Comparison of ENCODE assay signal across 8 cellular contexts in the genomic region with DNA sequence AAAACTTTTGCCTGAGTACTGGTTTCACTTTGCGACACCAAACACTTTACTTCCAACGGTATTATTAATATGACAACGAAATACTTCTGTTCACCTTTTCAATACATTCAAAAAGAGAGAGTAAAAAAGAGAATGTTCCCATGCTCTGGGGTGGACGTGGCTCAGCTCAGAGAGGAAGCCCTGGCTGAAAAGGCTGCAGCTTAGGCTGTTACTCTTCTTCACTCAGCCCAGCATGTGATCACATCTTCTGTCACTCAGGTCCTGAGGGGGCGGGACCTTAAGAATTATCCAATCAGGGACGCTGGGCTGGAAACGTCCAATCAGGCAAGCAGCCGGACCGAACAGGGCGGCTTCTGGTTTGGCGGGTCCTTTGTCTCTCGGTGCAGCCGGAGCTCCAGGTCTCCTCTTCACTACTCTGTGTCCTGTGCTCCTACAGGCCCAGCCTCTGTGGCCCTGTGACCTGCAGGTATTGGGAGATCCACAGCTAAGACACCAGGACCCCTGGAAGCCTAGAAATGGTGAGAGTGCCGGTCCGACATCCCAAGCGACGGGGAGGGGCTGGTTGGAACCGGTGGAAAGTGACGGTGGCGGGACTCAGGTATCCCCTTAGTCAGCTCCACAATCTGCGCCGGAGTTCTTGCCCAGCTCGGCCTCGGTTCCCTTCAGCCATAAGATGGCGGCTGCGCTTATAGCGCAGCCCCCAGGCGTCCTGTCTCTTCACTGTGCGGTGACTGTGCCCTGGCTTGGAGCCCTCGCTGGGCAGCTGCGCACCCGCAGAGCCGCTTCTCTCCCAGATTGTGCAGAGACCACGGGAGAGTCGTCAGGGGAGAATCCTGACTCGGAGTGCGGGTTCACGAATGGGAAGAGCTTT. TPM values are rescaled to one million over a fixed set of nuclear protein-coding genes. Genes with fewer than 3 reads are reported as not detected.
A peak's percentile ranks its signal among the peaks of the same experiment; 100 is the strongest.
DNase-seq lines count a peak whose midpoint lies in the region; ATAC-seq and TF ChIP-seq lines count a peak whose summit lies in the region.

Gene ZNF93 (plus strand): TSS at position 373 of the 871 bp plus-strand sequence. CDS start 143 bp downstream, at position 516.

- peak within 1 kb of the TSS; percentile 77 for H3K4me3 ChIP-seq in AG09309 (ENCODE audit: control insufficient read depth, low read depth, low read length)

- ATAC-seq in GM19025 (IDR thresholded peaks at IDR 0.05; ENCODE audit: low read depth, unreplicated experiment), result peak; percentile 93
- ATAC-seq in HG03378 (IDR thresholded peaks at IDR 0.05; ENCODE audit: unreplicated experiment), result peak; percentile 92
- peak; percentile 98 for ATAC-seq in effector memory CD8-positive, alpha-beta T cell (replicated peaks)

- DNase-seq in AG09309 (ENCODE audit: low read depth) (peak; percentile 83), NCI-H748 (lab: John Stamatoyannopoulos, UW; ENCODE audit: unreplicated experiment) (peak; percentile 98), lung microvascular endothelial cell (ENCODE audit: low read depth in 2 of 2) (peak; percentile 96 to 97)
- peak; percentile 61 to 68 (median 66) for DNase-seq in activated CD8-positive, alpha-beta memory T cell treated with anti-CD3 and anti-CD28 coated beads for 48 hours (ENCODE audit: low read depth in 2 of 3, low spot score in 2 of 3)
- DNase-seq in effector memory CD8-positive, alpha-beta T cell, result peak; percentile 89 to 94 (median 91)
- DNase-seq in stimulated activated CD4-positive, alpha-beta T cell treated with anti-CD3 and anti-CD28 coated beads, TNF-alpha, amount 100 ng/mL, for 24 hours (ENCODE audit: low read depth in 3 of 3), result peak; percentile 79 to 86 (median 86)

- H3K36me3 Mint-ChIP-seq in effector memory CD8-positive, alpha-beta T cell (ENCODE audit: insufficient read depth), result peaks cover 7% of the 10 kb centered on the region

- H3K9me3 Mint-ChIP-seq in effector memory CD8-positive, alpha-beta T cell, result peaks cover 0 to 2% of the 10 kb centered on the region in 2 donors

- H3K4me1 Mint-ChIP-seq in effector memory CD8-positive, alpha-beta T cell (ENCODE audit: low read depth in 2 of 2), result peaks cover 18 to 24% of the 10 kb centered on the region in 2 donors

- H3K27me3 Mint-ChIP-seq in effector memory CD8-positive, alpha-beta T cell, result no peaks in the 10 kb centered on the region

- H3K27ac Mint-ChIP-seq in effector memory CD8-positive, alpha-beta T cell, result peak within 1 kb of the TSS; percentile 92 to 94

- TF ChIP-seq CTCF in AG09309 (IDR thresholded peaks at IDR 0.05; ENCODE audit: control insufficient read depth, insufficient read depth, low read depth, low read length, missing control alignments), result no peak

- H3K4me3 Mint-ChIP-seq in effector memory CD8-positive, alpha-beta T cell, result peak within 1 kb of the TSS; percentile 98 to 99

RNA-seq across cellular contexts. Expression of gene ZNF93, which starts in this region (rescaled TPM):
- 3.7 and 4.2 TPM in 2 replicates for total RNA-seq in lung microvascular endothelial cell

Comparison
In these comparisons a context has a peak if more than half of its experiments do, and no peak if none do; other contexts are left out.
1. Peak in every context shown above with its lines: DNase-seq, ATAC-seq and H3K4me3 ChIP-seq.